18 cellular contexts compared by ENCODE assay signal in genomic region chr11:132655187-132655855, GRCh38.
"Had no signal": no experiment of that assay in that cellular context is flagged by ENCODE, and none has a peak within 500 bp of the region (broad histone marks: within the 10 kb centered on the region; RNA-seq: fewer than 3 reads in every experiment).

No MANE protein-coding gene starts in this region.

- DNase-seq: activated CD4-positive, alpha-beta memory T cell treated with anti-CD3 and anti-CD28 coated beads for 36 hours; activated naive CD4-positive, alpha-beta T cell treated with anti-CD3 and anti-CD28 coated beads for 36 hours; activated naive CD8-positive, alpha-beta T cell treated with anti-CD3 and anti-CD28 coated beads, Interleukin-2, amount 10 ng/mL, durations not matched to agents 7 days and 5 days; activated T-cell treated with anti-CD3 and anti-CD28 coated beads, Interleukin-2, amount 50 U/mL, for 48 hours; dermis blood vessel endothelial cell; effector memory CD8-positive, alpha-beta T cell; heart left ventricle; left ventricle myocardium superior; mammary epithelial cell; natural killer cell; spleen; stimulated activated CD4-positive, alpha-beta T cell treated with anti-CD3 and anti-CD28 coated beads, Interleukin-4, amount 100 ng/mL, for 1 hour; stimulated activated naive CD4-positive, alpha-beta T cell; testis had no signal

- H3K36me3 ChIP-seq: heart left ventricle, prostate gland, spleen, vagina had no signal

- H3K9me3 ChIP-seq: heart left ventricle, prostate gland, testis, vagina had no signal

- ATAC-seq: effector memory CD8-positive, alpha-beta T cell; esophagus mucosa; heart left ventricle; left ventricle myocardium superior; natural killer cell; WTC11 had no signal

- H3K27me3 ChIP-seq: heart left ventricle, spleen, testis, vagina had no signal

- H3K4me3 ChIP-seq: heart left ventricle, prostate gland, spleen, testis, vagina had no signal

- H3K4me1 ChIP-seq: heart left ventricle, prostate gland, spleen, testis, vagina had no signal

- H3K27ac ChIP-seq: heart left ventricle, prostate gland, spleen, testis, vagina had no signal
